In the genomic region with DNA sequence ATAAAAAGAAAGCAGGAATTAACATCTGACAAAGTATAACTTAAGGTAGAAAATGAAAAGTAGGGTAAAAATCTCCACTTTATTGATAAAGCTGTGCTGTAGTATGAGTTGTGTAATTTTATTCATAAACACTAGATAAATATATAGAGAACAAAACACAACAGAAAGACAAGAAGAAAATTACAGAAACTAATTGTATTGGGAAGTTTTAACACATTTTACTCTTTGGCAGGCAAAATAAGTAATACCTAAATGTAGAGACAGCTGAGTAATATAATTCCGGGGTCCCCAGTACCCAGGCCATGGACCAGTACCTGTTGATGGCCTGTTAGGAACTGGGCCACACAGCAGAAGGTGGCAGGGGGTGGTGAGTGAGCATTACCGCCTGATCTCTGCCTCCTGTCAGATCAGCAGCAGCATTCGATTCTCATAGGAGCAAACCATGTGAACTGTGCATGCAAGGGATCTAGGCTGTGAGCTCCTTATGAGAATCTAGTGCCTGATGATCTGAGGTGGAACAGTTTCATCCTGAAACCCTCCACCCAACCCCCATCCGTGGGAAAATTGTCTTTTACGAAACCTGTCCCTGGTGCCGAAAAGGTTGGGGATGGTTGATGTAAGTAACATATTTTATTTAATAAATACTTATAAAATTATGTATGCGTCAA, we compare ENCODE assay signal across 24 cellular contexts.
DNase-seq lines count a peak whose midpoint lies in the region; ATAC-seq and TF ChIP-seq lines count a peak whose summit lies in the region.
"Had no signal": no experiment of that assay in that cellular context is flagged by ENCODE, and none has a peak within 500 bp of the region (broad histone marks: within the 10 kb centered on the region; RNA-seq: fewer than 3 reads in every experiment).

No MANE protein-coding gene starts in this region.

- TF ChIP-seq CTCF in GM12865 (IDR thresholded peaks at IDR 0.05; ENCODE audit: insufficient read depth, low read depth, low read length, missing control alignments) = no peak
- no peak for TF ChIP-seq CTCF in breast epithelium (IDR thresholded peaks at IDR 0.05)

- H3K4me1 ChIP-seq in breast epithelium = no peaks in the 10 kb centered on the region
- H3K4me1 ChIP-seq: HAP-1 had no signal

- ATAC-seq in GM18907 (IDR thresholded peaks at IDR 0.05; ENCODE audit: unreplicated experiment) (peak; percentile 43), HG02610 (IDR thresholded peaks at IDR 0.05; ENCODE audit: unreplicated experiment) (peak; percentile 31), HG03432 (IDR thresholded peaks at IDR 0.05; ENCODE audit: unreplicated experiment) (peak; percentile 36), HG03469 (IDR thresholded peaks at IDR 0.05; ENCODE audit: unreplicated experiment) (no peak)
- ATAC-seq: PC-3, SK-N-SH treated with all-trans-retinoic acid at 6 μM for 48 hours, T-cell had no signal

- intact Hi-C loops in breast epithelium (cut with DNase I; ENCODE audit: low total_unique reads) = no loop called here

- no peak for TF ChIP-seq POLR2A in breast epithelium (IDR thresholded peaks at IDR 0.05)

- H3K27me3 ChIP-seq in breast epithelium = no peaks in the 10 kb centered on the region

- no peaks in the 10 kb centered on the region for H3K36me3 ChIP-seq in breast epithelium
- H3K36me3 ChIP-seq: HAP-1 had no signal

- H3K4me3 ChIP-seq in GM12865 (ENCODE audit: low read depth, low read length) (peak overlapping the region; percentile 45), breast epithelium (no peak overlapping the region)
- H3K4me3 ChIP-seq: GM23248, HAP-1 had no signal

- H3K27ac ChIP-seq in breast epithelium = no peak overlapping the region
- H3K27ac ChIP-seq: GM23248, RWPE1 had no signal

- DNase-seq in GM12865 (ENCODE audit: low read depth) = peak; percentile 92
- DNase-seq in breast epithelium (ENCODE audit: low spot score in 2 of 2) = no peak
- DNase-seq in NCI-H748 treated with DMSO at 0.1 percent for 48 hours (lab: John Stamatoyannopoulos, UW) = no peak
- no peak for DNase-seq in HT-29 (ENCODE audit: low spot score)
- DNase-seq: 8988T, DMS79 treated with DMSO at 0.1 percent for 48 hours, GM23248, MM.1S, NCI-H1092 treated with DMSO at 0.1 percent for 48 hours, NCI-H146, NCI-H2081, NCI-H2171 treated with DMSO at 0.1 percent for 48 hours, NCI-H510A, NCI-H82, PC-3, SIG-M5, T-cell had no signal

- no peaks in the 10 kb centered on the region for H3K9me3 ChIP-seq in breast epithelium
- H3K9me3 ChIP-seq: HAP-1 had no signal
